Comparison of ENCODE assay signal across 6 cellular contexts in the genomic region with DNA sequence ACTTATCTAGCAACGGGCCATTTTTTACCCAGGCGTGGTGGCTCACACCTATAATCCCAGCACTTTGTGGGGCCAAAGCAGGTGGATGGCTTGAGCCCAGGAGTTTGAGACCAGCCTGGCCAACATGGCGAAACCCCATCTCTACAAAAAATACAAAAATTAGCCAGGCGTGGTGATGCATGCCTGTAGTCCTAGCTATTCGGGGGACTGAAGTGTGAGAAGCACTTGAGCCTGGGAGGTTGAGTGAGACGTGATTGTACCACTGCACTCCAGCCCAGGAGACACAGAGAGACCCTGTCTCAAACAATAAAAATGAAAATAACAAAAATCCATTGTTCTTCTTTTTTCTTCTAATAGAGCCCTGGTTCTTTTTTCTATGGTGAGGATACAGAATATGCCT. TPM values are rescaled to one million over a fixed set of nuclear protein-coding genes. Genes with fewer than 3 reads are reported as not detected.
DNase-seq lines count a peak whose midpoint lies in the region; ATAC-seq, FAIRE-seq and TF ChIP-seq lines count a peak whose summit lies in the region.
"Not testable (repeated sequence)": the region's sequence is repeated elsewhere in the genome, so short reads cannot be mapped to it uniquely, and the experiment has no call there.

No MANE protein-coding gene starts in this region.

- H3K9ac ChIP-seq in DND-41 (ENCODE audit: low read depth, low read length); trophoblast cell (ENCODE audit: low read length): not testable (repeated sequence)
- H3K9ac ChIP-seq in K562 (ENCODE audit: insufficient read depth in 1 of 2, low read depth in 2 of 2, low read length in 2 of 2): peak overlapping the region in 1 of 2 experiments; percentile 29; a peak in 1 of 4 replicates

- intact Hi-C loops in activated CD4-positive, alpha-beta T cell treated with anti-CD3 and anti-CD28 coated beads for 36 hours (cut with DNase I, micrococcal nuclease): loop anchor here in 1 of 2 experiments (10.0 kb wide), 1 partner anchor 232 kb away; no protein-coding TSS in a partner anchor
- intact Hi-C loops in K562 (cut with micrococcal nuclease); thyroid gland (cut with DNase I): not testable (repeated sequence)

- not testable (repeated sequence) for H4K20me1 ChIP-seq in DND-41 (ENCODE audit: insufficient read depth, low read length); GM23338 (replicated peaks; ENCODE audit: insufficient read depth); K562 (replicated peaks; ENCODE audit: control insufficient read depth, insufficient read depth, low read length)

- H3K9me3 ChIP-seq in DND-41 (ENCODE audit: insufficient read depth, low read length, severe bottlenecking); K562 (replicated peaks; ENCODE audit: control insufficient read depth, insufficient read depth, low read depth, low read length); trophoblast cell (ENCODE audit: insufficient read depth, low read depth, low read length); thyroid gland: not testable (repeated sequence)

- DNase-seq in DND-41; GM23338 (ENCODE audit: low spot score); activated CD4-positive, alpha-beta T cell treated with anti-CD3 and anti-CD28 coated beads for 36 hours; K562 (ENCODE audit: extremely low read depth in 1 of 4, low spot score in 3 of 4); trophoblast cell: not testable (repeated sequence)
- DNase-seq in thyroid gland: peak; percentile 69 to 73

- H3K9me3 Mint-ChIP-seq in GM23338; activated CD4-positive, alpha-beta T cell treated with anti-CD3 and anti-CD28 coated beads for 36 hours (ENCODE audit: low read depth): not testable (repeated sequence)

- not testable (repeated sequence) for TF ChIP-seq RAD21 in K562 (CRISPR knock-in tag; conservative IDR thresholded peaks at IDR 0.05 in 1 of 2, IDR thresholded peaks at IDR 0.05 in 1 of 2)

- H3K9me2 ChIP-seq in GM23338 (ENCODE audit: insufficient read depth): not testable (repeated sequence)

- not testable (repeated sequence) for FAIRE-seq in K562 (lab: Jason Lieb, UNC)

- not testable (repeated sequence) for H3K4me3 ChIP-seq in DND-41 (ENCODE audit: low read depth in 1 of 2, low read length in 2 of 2); GM23338; K562; trophoblast cell (ENCODE audit: low read depth, low read length); thyroid gland (replicated peaks in 1 of 3)

- H3K36me3 ChIP-seq in DND-41 (ENCODE audit: insufficient read depth, low read length); GM23338 (ENCODE audit: insufficient read depth); K562 (ENCODE audit: control insufficient read depth, insufficient read depth, low read length); trophoblast cell (ENCODE audit: control insufficient read depth in 1 of 2, insufficient read depth in 2 of 2, low read length in 2 of 2); thyroid gland: not testable (repeated sequence)

- H3K9me1 ChIP-seq in K562 (ENCODE audit: control insufficient read depth, insufficient read depth, low read length): not testable (repeated sequence)

- H3K27me3 ChIP-seq in DND-41 (ENCODE audit: insufficient read depth, low read length, poor library complexity); GM23338 (ENCODE audit: insufficient read depth); K562 (ENCODE audit: control insufficient read depth in 2 of 2, insufficient read depth in 2 of 2, low read length in 2 of 2); trophoblast cell (ENCODE audit: insufficient read depth, low read length); thyroid gland: not testable (repeated sequence)

- not testable (repeated sequence) for H3K27ac Mint-ChIP-seq in GM23338
- peak overlapping the region; percentile 21 for H3K27ac Mint-ChIP-seq in activated CD4-positive, alpha-beta T cell treated with anti-CD3 and anti-CD28 coated beads for 36 hours

- TF ChIP-seq POLR2A in K562 (conservative IDR thresholded peaks at IDR 0.05); thyroid gland (IDR thresholded peaks at IDR 0.05): not testable (repeated sequence)

- H3K4me3 Mint-ChIP-seq in GM23338; activated CD4-positive, alpha-beta T cell treated with anti-CD3 and anti-CD28 coated beads for 36 hours: not testable (repeated sequence)

- H2AK5ac ChIP-seq in trophoblast cell (ENCODE audit: low read length): not testable (repeated sequence)

- H3K4me2 ChIP-seq in DND-41 (ENCODE audit: insufficient read depth, low read length); GM23338; K562 (ENCODE audit: insufficient read depth, low read length); trophoblast cell (ENCODE audit: low read length): not testable (repeated sequence)

- H4K12ac ChIP-seq in trophoblast cell (ENCODE audit: low read depth, low read length): not testable (repeated sequence)

- H3K4me1 ChIP-seq in DND-41 (ENCODE audit: insufficient read depth, low read length); trophoblast cell (ENCODE audit: control insufficient read depth in 1 of 2, insufficient read depth in 2 of 2, low read length in 2 of 2); thyroid gland: not testable (repeated sequence)
- H3K4me1 ChIP-seq in GM23338 (ENCODE audit: insufficient read depth) (peaks cover 18% of the 10 kb centered on the region; the same call in 1 of the 2 replicates), K562 (replicated peaks in 1 of 2; ENCODE audit: control insufficient read depth in 2 of 2, insufficient read depth in 2 of 2, low read length in 2 of 2) (peaks cover 12 to 22% of the 10 kb centered on the region in 2 experiments; a peak in 4 of 5 replicates)

- H2AFZ ChIP-seq in DND-41 (ENCODE audit: low read depth, low read length): peak overlapping the region; percentile 10; the same call in 1 of the 2 replicates
- peak overlapping the region; percentile 80; the same call in 1 of the 2 replicates for H2AFZ ChIP-seq in GM23338
- H2AFZ ChIP-seq in K562 (ENCODE audit: low read depth, low read length): peak overlapping the region; percentile 97
- H2AFZ ChIP-seq in trophoblast cell (ENCODE audit: insufficient read depth, low read length, poor library complexity): not testable (repeated sequence)

- not testable (repeated sequence) for H2BK5ac ChIP-seq in trophoblast cell (ENCODE audit: low read depth, low read length, poor library complexity)

- in situ Hi-C loops in K562 (cut with MboI): not testable (repeated sequence)

- not testable (repeated sequence) for H3K27ac ChIP-seq in DND-41 (ENCODE audit: low read length); GM23338 (ENCODE audit: low read depth); K562 (ENCODE audit: extremely low read depth, low read depth, low read length); trophoblast cell (ENCODE audit: low read depth, low read length); thyroid gland

- H3K23ac ChIP-seq in trophoblast cell (ENCODE audit: low read length): not testable (repeated sequence)

- not testable (repeated sequence) for H3K36me3 Mint-ChIP-seq in GM23338 (ENCODE audit: low read depth); activated CD4-positive, alpha-beta T cell treated with anti-CD3 and anti-CD28 coated beads for 36 hours (ENCODE audit: low read depth)

- not testable (repeated sequence) for H3K4ac ChIP-seq in trophoblast cell (ENCODE audit: low read depth, low read length)

- H3K4me1 Mint-ChIP-seq in GM23338: peaks cover 14% of the 10 kb centered on the region
- H3K4me1 Mint-ChIP-seq in activated CD4-positive, alpha-beta T cell treated with anti-CD3 and anti-CD28 coated beads for 36 hours: peaks cover 42% of the 10 kb centered on the region

- not testable (repeated sequence) for H3K27me3 Mint-ChIP-seq in GM23338 (ENCODE audit: insufficient read depth, low read depth, poor library complexity)
- H3K27me3 Mint-ChIP-seq in activated CD4-positive, alpha-beta T cell treated with anti-CD3 and anti-CD28 coated beads for 36 hours: peaks cover 24% of the 10 kb centered on the region

- TF ChIP-seq EP300 in K562 (IDR thresholded peaks at IDR 0.05; ENCODE audit: low read length): not testable (repeated sequence)

- not testable (repeated sequence) for H3F3A ChIP-seq in GM23338 (replicated peaks; ENCODE audit: low read depth)

- not testable (repeated sequence) for H3K14ac ChIP-seq in trophoblast cell (ENCODE audit: low read length)

- ATAC-seq in DND-41 (ENCODE audit: insufficient read depth, low read depth); GM23338; activated CD4-positive, alpha-beta T cell treated with anti-CD3 and anti-CD28 coated beads for 36 hours; K562: not testable (repeated sequence)

- CTCF ChIA-PET in activated CD4-positive, alpha-beta T cell treated with anti-CD3 and anti-CD28 coated beads for 36 hours (lab: Charles Lee): interaction anchor here (1.2 to 1.3 kb wide), 2 partner anchors 35 to 55 kb away, joined by 3 read pairs; no protein-coding TSS in a partner anchor
- CTCF ChIA-PET in K562 (lab: Yijun Ruan, JAX; ENCODE audit: low intra/inter-chr PET ratio): not testable (repeated sequence)

- 36% methylated on average over 6 of the region's 6 CpGs for WGBS in K562 (ENCODE audit: insufficient coverage, low coverage, missing lambda C conversion rate)
- WGBS in trophoblast cell (ENCODE audit: extremely low coverage, insufficient coverage, insufficient read length): no CpG with 5 or more reads among the region's 6 CpGs
- whole genome bisulfite sequencing in thyroid gland, 2 donors: 31 to 42% methylated on average over 6 of the region's 6 CpGs

- not testable (repeated sequence) for H3K79me2 ChIP-seq in DND-41 (ENCODE audit: insufficient read depth, low read length); GM23338 (replicated peaks; ENCODE audit: insufficient read depth); K562 (ENCODE audit: control insufficient read depth, insufficient read depth, low read length); trophoblast cell (ENCODE audit: control insufficient read depth, insufficient read depth, low read length, poor library complexity)

- peak overlapping the region; percentile 20 for H2BK120ac ChIP-seq in trophoblast cell (ENCODE audit: insufficient read depth, low read length, poor library complexity)

- H4K8ac ChIP-seq in trophoblast cell (ENCODE audit: low read depth, low read length): not testable (repeated sequence)

- H4K91ac ChIP-seq in trophoblast cell (ENCODE audit: low read depth, low read length): not testable (repeated sequence)

- POLR2A ChIA-PET in activated CD4-positive, alpha-beta T cell treated with anti-CD3 and anti-CD28 coated beads for 36 hours (lab: Charles Lee): not testable (repeated sequence)
- POLR2A ChIA-PET in K562 (lab: Yijun Ruan, JAX): interaction anchor here (1.1 kb wide), 1 partner anchor 10 kb away, joined by 4 read pairs; no protein-coding TSS in a partner anchor

- H3K18ac ChIP-seq in trophoblast cell (ENCODE audit: low read length): not testable (repeated sequence)

- TF ChIP-seq CTCF in DND-41 (IDR thresholded peaks at IDR 0.05; ENCODE audit: borderline replicate concordance, extremely low read depth, low read length, poor library complexity, severe bottlenecking); GM23338 (conservative IDR thresholded peaks at IDR 0.05; ENCODE audit: low read depth in 2 of 2); K562 (IDR thresholded peaks at IDR 0.05 in 2 of 3, conservative IDR thresholded peaks at IDR 0.05 in 1 of 3; ENCODE audit: insufficient read depth in 2 of 3, low read depth in 1 of 3, low read length in 3 of 3); thyroid gland (IDR thresholded peaks at IDR 0.05): not testable (repeated sequence)

- H2BK12ac ChIP-seq in trophoblast cell (ENCODE audit: low read length): not testable (repeated sequence)

- BruUV-seq in K562 (replicated peaks; lab: Mats Ljungman, UMichigan): not testable (repeated sequence)

- not testable (repeated sequence) for H3K79me1 ChIP-seq in trophoblast cell (ENCODE audit: low read length)

RNA-seq across cellular contexts. Expression of a gene that starts 7.5 kb away (rescaled TPM):
- 176 and 181 TPM in 2 replicates for total RNA-seq in GM23338 (2014; rRNA removed; shearing (Covaris generic))
- 47.3 and 53.6 TPM in 2 replicates for polyA plus RNA-seq in GM23338 (2016; fragmentation: Nextera tagmentation; extraction: Ambion mirVana)
- 10 to 100 TPM; 27.9 to 40.0 TPM for total RNA-seq in activated CD4-positive, alpha-beta T cell treated with anti-CD3 and anti-CD28 coated beads for 36 hours
- total RNA-seq in K562 (2011; cell fraction: chromatin; rRNA removed; ENCODE audit: low replicate concordance): 53.5 and 124 TPM in 2 replicates
- 33.0 and 49.7 TPM in 2 replicates for total RNA-seq in K562 (2011; cell fraction: nucleolus; rRNA removed)
- 127 and 193 TPM in 2 replicates for total RNA-seq in K562 (2011; cell fraction: nucleoplasm; rRNA removed)
- 79.4 and 81.9 TPM in 2 replicates for total RNA-seq in K562 (2014; rRNA removed)
- 130 and 155 TPM in 2 replicates for total RNA-seq in K562 (2014; rRNA removed; fragmentation: Illumina TruSeq; extraction: Trizol)
- total RNA-seq in K562 (2015; rRNA removed; fragmentation: Illumina TruSeq; extraction: Trizol): 64.9 and 68.6 TPM in 2 replicates
- total RNA-seq in K562 (2021): 154 and 157 TPM in 2 replicates
- 58.8 and 59.1 TPM in 2 replicates for polyA plus RNA-seq in K562 (2011; rRNA removed)
- 28.1 and 58.5 TPM in 2 replicates for polyA plus RNA-seq in K562 (2011; cell fraction: cytosol; rRNA removed)
- 33.1 and 43.9 TPM in 2 replicates for polyA plus RNA-seq in K562 (2011; cell fraction: nucleus; rRNA removed)
- 53.7 and 101 TPM in 2 replicates for polyA plus RNA-seq in K562 (2012)
- polyA plus RNA-seq in K562 (2014; fragmentation: Illumina TruSeq; extraction: Trizol): 66.8 and 78.4 TPM in 2 replicates
- polyA plus RNA-seq in K562 (2014; fragmentation: Nextera tagmentation; extraction: Ambion mirVana): 10 to 100 TPM; 38.5 to 45.4 TPM
- polyA plus RNA-seq in K562 (2014; rRNA removed): 48.1 and 59.1 TPM in 2 replicates
- polyA minus RNA-seq in K562 (2011; rRNA and poly(A)+ RNA removed): 130 and 179 TPM in 2 replicates
- polyA minus RNA-seq in K562 (2011; cell fraction: cytosol; rRNA and poly(A)+ RNA removed): 82.9 and 107 TPM in 2 replicates
- polyA minus RNA-seq in K562 (2011; cell fraction: nucleus; rRNA and poly(A)+ RNA removed): 34.1 and 69.3 TPM in 2 replicates
- polyA plus RNA-seq in trophoblast cell (2013): 80.8 and 83.0 TPM in 2 replicates
- 10 to 100 TPM in 3 of 4 donors, 1 to 10 TPM in 1; 3.8 to 49.1 (median 13.2) TPM for total RNA-seq in thyroid gland
